Comparison of ENCODE assay signal across 1 cellular context in genomic region chr19:13597625-13598024, GRCh38.
TF ChIP-seq lines count a peak whose summit lies in the region.

No MANE protein-coding gene starts in this region.

TF ChIP-seq in GM23338, 12 proteins besides CTCF, POLR2A, EP300 and RAD21:
- TF ChIP-seq, protein P1, sequence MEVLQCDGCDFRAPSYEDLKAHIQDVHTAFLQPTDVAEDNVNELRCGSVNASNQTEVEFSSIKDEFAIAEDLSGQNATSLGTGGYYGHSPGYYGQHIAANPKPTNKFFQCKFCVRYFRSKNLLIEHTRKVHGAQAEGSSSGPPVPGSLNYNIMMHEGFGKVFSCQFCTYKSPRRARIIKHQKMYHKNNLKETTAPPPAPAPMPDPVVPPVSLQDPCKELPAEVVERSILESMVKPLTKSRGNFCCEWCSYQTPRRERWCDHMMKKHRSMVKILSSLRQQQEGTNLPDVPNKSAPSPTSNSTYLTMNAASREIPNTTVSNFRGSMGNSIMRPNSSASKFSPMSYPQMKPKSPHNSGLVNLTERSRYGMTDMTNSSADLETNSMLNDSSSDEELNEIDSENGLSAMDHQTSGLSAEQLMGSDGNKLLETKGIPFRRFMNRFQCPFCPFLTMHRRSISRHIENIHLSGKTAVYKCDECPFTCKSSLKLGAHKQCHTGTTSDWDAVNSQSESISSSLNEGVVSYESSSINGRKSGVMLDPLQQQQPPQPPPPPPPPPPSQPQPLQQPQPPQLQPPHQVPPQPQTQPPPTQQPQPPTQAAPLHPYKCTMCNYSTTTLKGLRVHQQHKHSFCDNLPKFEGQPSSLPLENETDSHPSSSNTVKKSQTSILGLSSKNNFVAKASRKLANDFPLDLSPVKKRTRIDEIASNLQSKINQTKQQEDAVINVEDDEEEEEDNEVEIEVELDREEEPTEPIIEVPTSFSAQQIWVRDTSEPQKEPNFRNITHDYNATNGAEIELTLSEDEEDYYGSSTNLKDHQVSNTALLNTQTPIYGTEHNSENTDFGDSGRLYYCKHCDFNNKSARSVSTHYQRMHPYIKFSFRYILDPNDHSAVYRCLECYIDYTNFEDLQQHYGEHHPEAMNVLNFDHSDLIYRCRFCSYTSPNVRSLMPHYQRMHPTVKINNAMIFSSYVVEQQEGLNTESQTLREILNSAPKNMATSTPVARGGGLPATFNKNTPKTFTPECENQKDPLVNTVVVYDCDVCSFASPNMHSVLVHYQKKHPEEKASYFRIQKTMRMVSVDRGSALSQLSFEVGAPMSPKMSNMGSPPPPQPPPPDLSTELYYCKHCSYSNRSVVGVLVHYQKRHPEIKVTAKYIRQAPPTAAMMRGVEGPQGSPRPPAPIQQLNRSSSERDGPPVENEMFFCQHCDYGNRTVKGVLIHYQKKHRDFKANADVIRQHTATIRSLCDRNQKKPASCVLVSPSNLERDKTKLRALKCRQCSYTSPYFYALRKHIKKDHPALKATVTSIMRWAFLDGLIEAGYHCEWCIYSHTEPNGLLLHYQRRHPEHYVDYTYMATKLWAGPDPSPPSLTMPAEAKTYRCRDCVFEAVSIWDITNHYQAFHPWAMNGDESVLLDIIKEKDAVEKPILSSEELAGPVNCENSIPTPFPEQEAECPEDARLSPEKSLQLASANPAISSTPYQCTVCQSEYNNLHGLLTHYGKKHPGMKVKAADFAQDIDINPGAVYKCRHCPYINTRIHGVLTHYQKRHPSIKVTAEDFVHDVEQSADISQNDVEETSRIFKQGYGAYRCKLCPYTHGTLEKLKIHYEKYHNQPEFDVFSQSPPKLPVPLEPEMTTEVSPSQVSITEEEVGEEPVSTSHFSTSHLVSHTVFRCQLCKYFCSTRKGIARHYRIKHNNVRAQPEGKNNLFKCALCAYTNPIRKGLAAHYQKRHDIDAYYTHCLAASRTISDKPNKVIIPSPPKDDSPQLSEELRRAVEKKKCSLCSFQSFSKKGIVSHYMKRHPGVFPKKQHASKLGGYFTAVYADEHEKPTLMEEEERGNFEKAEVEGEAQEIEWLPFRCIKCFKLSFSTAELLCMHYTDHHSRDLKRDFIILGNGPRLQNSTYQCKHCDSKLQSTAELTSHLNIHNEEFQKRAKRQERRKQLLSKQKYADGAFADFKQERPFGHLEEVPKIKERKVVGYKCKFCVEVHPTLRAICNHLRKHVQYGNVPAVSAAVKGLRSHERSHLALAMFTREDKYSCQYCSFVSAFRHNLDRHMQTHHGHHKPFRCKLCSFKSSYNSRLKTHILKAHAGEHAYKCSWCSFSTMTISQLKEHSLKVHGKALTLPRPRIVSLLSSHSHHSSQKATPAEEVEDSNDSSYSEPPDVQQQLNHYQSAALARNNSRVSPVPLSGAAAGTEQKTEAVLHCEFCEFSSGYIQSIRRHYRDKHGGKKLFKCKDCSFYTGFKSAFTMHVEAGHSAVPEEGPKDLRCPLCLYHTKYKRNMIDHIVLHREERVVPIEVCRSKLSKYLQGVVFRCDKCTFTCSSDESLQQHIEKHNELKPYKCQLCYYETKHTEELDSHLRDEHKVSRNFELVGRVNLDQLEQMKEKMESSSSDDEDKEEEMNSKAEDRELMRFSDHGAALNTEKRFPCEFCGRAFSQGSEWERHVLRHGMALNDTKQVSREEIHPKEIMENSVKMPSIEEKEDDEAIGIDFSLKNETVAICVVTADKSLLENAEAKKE (CRISPR knock-in tag; IDR thresholded peaks at IDR 0.05): no peak
- no peak for TF ChIP-seq NANOG (IDR thresholded peaks at IDR 0.05; ENCODE audit: borderline replicate concordance)
- TF ChIP-seq, protein P2, sequence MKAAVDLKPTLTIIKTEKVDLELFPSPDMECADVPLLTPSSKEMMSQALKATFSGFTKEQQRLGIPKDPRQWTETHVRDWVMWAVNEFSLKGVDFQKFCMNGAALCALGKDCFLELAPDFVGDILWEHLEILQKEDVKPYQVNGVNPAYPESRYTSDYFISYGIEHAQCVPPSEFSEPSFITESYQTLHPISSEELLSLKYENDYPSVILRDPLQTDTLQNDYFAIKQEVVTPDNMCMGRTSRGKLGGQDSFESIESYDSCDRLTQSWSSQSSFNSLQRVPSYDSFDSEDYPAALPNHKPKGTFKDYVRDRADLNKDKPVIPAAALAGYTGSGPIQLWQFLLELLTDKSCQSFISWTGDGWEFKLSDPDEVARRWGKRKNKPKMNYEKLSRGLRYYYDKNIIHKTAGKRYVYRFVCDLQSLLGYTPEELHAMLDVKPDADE (IDR thresholded peaks at IDR 0.05): no peak
- TF ChIP-seq REST (IDR thresholded peaks at IDR 0.05; ENCODE audit: unreplicated experiment): no peak
- no peak for TF ChIP-seq POLR2AphosphoS5 (IDR thresholded peaks at IDR 0.05; ENCODE audit: low read depth)
- TF ChIP-seq ZNF114 (CRISPR knock-in tag; IDR thresholded peaks at IDR 0.05): no peak
- TF ChIP-seq EZH2phosphoT487 (IDR thresholded peaks at IDR 0.05; ENCODE audit: unreplicated experiment): no peak
- TF ChIP-seq CREB1 (CRISPR knock-in tag; IDR thresholded peaks at IDR 0.05; ENCODE audit: low read depth): no peak
- no peak for TF ChIP-seq EZH2 (IDR thresholded peaks at IDR 0.05; ENCODE audit: low read depth, unreplicated experiment)
- TF ChIP-seq STAT1 (IDR thresholded peaks at IDR 0.05; ENCODE audit: unreplicated experiment): no peak
- TF ChIP-seq ZNF331 (CRISPR knock-in tag; IDR thresholded peaks at IDR 0.05; ENCODE audit: low read depth): no peak
- no peak for TF ChIP-seq JUNB (IDR thresholded peaks at IDR 0.05; ENCODE audit: unreplicated experiment)
